Comparison of ENCODE assay signal across 22 cellular contexts in genomic region chr1:86551305-86551704, GRCh38. TPM values are rescaled to one million over a fixed set of nuclear protein-coding genes. Genes with fewer than 3 reads are reported as not detected.
"Had no signal": no experiment of that assay in that cellular context is flagged by ENCODE, and none has a peak within 500 bp of the region (broad histone marks: within the 10 kb centered on the region; RNA-seq: fewer than 3 reads in every experiment).

No MANE protein-coding gene starts in this region.

- H3K4me1 ChIP-seq: right atrium auricular region, sigmoid colon, stomach, thyroid gland, upper lobe of left lung, uterus had no signal

- DNase-seq: cerebellar nuclear complex; dermis blood vessel endothelial cell; erythroblast; foreskin fibroblast; kidney glomerular epithelial cell; mammary epithelial cell; naive thymus-derived CD4-positive, alpha-beta T cell; ovary; sigmoid colon; stimulated activated naive CD4-positive, alpha-beta T cell; stomach; thyroid gland; uterus had no signal

- H3K9me3 ChIP-seq: ovary, right atrium auricular region, sigmoid colon, thyroid gland, upper lobe of left lung, uterus had no signal

- H3K4me3 ChIP-seq: hepatocyte, ovary, right atrium auricular region, sigmoid colon, skin epidermis, stomach, thyroid gland, upper lobe of left lung, uterus had no signal

- H3K27me3 ChIP-seq: hepatocyte, ovary, right atrium auricular region, sigmoid colon, stomach, thyroid gland, upper lobe of left lung, uterus had no signal

- ATAC-seq: left lobe of liver; naive thymus-derived CD4-positive, alpha-beta T cell had no signal

- H3K27ac ChIP-seq: hepatocyte, ovary, right atrium auricular region, sigmoid colon, skin epidermis, stomach, thyroid gland, upper lobe of left lung, uterus had no signal

- H3K36me3 ChIP-seq: ovary, right atrium auricular region, sigmoid colon, stomach, thyroid gland, upper lobe of left lung, uterus had no signal

RNA-seq across cellular contexts. Expression of gene CLCA4, which starts 4.4 kb away (rescaled TPM):
- total RNA-seq: dermis blood vessel endothelial cell; left lobe of liver; mesenteric fat pad; mononuclear cell; naive thymus-derived CD4-positive, alpha-beta T cell; posterior vena cava; right atrium auricular region; thyroid gland had no signal
- polyA plus RNA-seq: naive thymus-derived CD4-positive, alpha-beta T cell; neural cell; ovary had no signal
